In the genomic region with DNA sequence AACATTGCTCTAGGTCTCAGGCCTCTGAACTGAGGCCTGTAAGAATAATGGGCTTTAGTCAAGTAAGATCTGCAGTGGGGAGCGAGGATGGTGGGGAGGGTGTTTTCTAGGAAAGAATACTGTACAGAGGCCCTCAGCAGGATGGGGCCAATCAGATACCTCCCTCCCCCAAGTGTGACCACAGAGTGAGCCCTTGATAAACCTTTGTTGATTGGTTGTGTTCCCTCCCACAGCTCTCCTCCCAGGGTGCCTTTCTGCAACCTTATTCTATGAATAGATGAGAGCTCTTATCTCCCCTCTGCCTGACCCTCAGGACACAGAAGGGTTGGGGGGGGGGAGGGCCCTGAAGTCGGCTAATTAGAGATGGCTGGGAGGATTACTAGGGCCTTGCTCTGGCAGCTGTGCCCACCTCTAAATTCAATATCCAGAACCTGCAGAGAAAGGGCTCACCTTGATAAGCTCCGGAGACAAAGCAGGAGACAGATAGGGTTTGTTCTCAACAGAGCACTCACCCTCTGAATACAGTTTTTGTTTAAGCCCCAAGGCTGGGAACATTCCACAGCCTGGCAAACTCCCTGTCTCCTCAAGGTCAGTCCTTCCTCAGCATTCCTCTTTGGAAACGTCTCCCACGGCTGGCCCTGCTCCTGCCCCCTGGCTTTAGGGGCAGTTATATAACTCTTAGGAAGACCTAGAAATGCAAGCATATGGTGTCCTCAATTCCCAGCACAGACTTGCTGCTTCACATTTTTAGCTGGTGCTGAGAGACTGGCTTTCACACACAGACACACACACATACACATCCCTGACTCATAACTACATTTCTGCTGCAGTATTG, we compare ENCODE assay signal across 1 cellular context.
TF ChIP-seq lines count a peak whose summit lies in the region.

No MANE protein-coding gene starts in this region.

TF ChIP-seq in HepG2, 621 proteins besides CTCF, POLR2A, EP300 and RAD21 (continued from another document and continues in another):
- TF ChIP-seq RERE (CRISPR knock-in tag; IDR thresholded peaks at IDR 0.05; ENCODE audit: low read depth) (no peak), NR2F6 (IDR thresholded peaks at IDR 0.05) (0 out of 2 replicates have a peak, but pooled peaks have one; percentile 21), NR2F6 (CRISPR knock-in tag; IDR thresholded peaks at IDR 0.05) (no peak), ZMYM4 (CRISPR knock-in tag; IDR thresholded peaks at IDR 0.05) (0 out of 2 replicates have a peak, but pooled peaks have one; percentile 17), PRDM10 (CRISPR knock-in tag; IDR thresholded peaks at IDR 0.05; ENCODE audit: low read depth) (0 out of 2 replicates have a peak, but pooled peaks have one; percentile 55), SALL1 (CRISPR knock-in tag; IDR thresholded peaks at IDR 0.05) (0 out of 2 replicates have a peak, but pooled peaks have one; percentile 32), ZNF34 (CRISPR knock-in tag; IDR thresholded peaks at IDR 0.05; ENCODE audit: borderline replicate concordance) (no peak), ZKSCAN8 (CRISPR knock-in tag; IDR thresholded peaks at IDR 0.05; ENCODE audit: borderline replicate concordance) (no peak), ZNF282 (IDR thresholded peaks at IDR 0.05; ENCODE audit: partially characterized antibody) (no peak), MEIS1 (CRISPR knock-in tag; IDR thresholded peaks at IDR 0.05; ENCODE audit: borderline replicate concordance) (no peak), ZNF772 (CRISPR knock-in tag; IDR thresholded peaks at IDR 0.05) (no peak), PCBP1 (IDR thresholded peaks at IDR 0.05; ENCODE audit: borderline replicate concordance, low read depth, low read length) (no peak), MTF1 (CRISPR knock-in tag; IDR thresholded peaks at IDR 0.05) (no peak), ZNF12 (CRISPR knock-in tag; IDR thresholded peaks at IDR 0.05) (0 out of 2 replicates have a peak, but pooled peaks have one; percentile 10), NRL (CRISPR knock-in tag; IDR thresholded peaks at IDR 0.05; ENCODE audit: borderline replicate concordance) (no peak), SNAPC2 (CRISPR knock-in tag; IDR thresholded peaks at IDR 0.05) (no peak), ZNF891 (CRISPR knock-in tag; IDR thresholded peaks at IDR 0.05) (no peak), DMAP1 (CRISPR knock-in tag; IDR thresholded peaks at IDR 0.05) (peak; percentile 27; the same call in 1 of the 2 replicates), HNRNPK (IDR thresholded peaks at IDR 0.05; ENCODE audit: low read depth, low read length, poor library complexity, severe bottlenecking) (no peak), TEF (CRISPR knock-in tag; IDR thresholded peaks at IDR 0.05) (peak; percentile 87), RXRB (CRISPR knock-in tag; IDR thresholded peaks at IDR 0.05; ENCODE audit: borderline replicate concordance) (peak; percentile 47; the same call in 1 of the 2 replicates), ELF3 (CRISPR knock-in tag; IDR thresholded peaks at IDR 0.05) (no peak), ZNF703 (CRISPR knock-in tag; IDR thresholded peaks at IDR 0.05; ENCODE audit: borderline replicate concordance) (no peak), RARA (CRISPR knock-in tag; IDR thresholded peaks at IDR 0.05) (peak; percentile 35; the same call in 1 of the 2 replicates), ZEB1 (IDR thresholded peaks at IDR 0.05; ENCODE audit: insufficient replicate concordance, low read depth) (peak; percentile 38), CENPX (CRISPR knock-in tag; IDR thresholded peaks at IDR 0.05) (no peak), ZNF549 (CRISPR knock-in tag; IDR thresholded peaks at IDR 0.05) (no peak), HOXA7 (CRISPR knock-in tag; IDR thresholded peaks at IDR 0.05) (no peak)
- TF ChIP-seq, protein P1, sequence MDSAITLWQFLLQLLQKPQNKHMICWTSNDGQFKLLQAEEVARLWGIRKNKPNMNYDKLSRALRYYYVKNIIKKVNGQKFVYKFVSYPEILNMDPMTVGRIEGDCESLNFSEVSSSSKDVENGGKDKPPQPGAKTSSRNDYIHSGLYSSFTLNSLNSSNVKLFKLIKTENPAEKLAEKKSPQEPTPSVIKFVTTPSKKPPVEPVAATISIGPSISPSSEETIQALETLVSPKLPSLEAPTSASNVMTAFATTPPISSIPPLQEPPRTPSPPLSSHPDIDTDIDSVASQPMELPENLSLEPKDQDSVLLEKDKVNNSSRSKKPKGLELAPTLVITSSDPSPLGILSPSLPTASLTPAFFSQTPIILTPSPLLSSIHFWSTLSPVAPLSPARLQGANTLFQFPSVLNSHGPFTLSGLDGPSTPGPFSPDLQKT (CRISPR knock-in tag; IDR thresholded peaks at IDR 0.05; ENCODE audit: borderline replicate concordance) = no peak
- TF ChIP-seq, protein P2, sequence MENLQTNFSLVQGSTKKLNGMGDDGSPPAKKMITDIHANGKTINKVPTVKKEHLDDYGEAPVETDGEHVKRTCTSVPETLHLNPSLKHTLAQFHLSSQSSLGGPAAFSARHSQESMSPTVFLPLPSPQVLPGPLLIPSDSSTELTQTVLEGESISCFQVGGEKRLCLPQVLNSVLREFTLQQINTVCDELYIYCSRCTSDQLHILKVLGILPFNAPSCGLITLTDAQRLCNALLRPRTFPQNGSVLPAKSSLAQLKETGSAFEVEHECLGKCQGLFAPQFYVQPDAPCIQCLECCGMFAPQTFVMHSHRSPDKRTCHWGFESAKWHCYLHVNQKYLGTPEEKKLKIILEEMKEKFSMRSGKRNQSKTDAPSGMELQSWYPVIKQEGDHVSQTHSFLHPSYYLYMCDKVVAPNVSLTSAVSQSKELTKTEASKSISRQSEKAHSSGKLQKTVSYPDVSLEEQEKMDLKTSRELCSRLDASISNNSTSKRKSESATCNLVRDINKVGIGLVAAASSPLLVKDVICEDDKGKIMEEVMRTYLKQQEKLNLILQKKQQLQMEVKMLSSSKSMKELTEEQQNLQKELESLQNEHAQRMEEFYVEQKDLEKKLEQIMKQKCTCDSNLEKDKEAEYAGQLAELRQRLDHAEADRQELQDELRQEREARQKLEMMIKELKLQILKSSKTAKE (CRISPR knock-in tag; IDR thresholded peaks at IDR 0.05; ENCODE audit: borderline replicate concordance) = no peak
- TF ChIP-seq, protein P3, sequence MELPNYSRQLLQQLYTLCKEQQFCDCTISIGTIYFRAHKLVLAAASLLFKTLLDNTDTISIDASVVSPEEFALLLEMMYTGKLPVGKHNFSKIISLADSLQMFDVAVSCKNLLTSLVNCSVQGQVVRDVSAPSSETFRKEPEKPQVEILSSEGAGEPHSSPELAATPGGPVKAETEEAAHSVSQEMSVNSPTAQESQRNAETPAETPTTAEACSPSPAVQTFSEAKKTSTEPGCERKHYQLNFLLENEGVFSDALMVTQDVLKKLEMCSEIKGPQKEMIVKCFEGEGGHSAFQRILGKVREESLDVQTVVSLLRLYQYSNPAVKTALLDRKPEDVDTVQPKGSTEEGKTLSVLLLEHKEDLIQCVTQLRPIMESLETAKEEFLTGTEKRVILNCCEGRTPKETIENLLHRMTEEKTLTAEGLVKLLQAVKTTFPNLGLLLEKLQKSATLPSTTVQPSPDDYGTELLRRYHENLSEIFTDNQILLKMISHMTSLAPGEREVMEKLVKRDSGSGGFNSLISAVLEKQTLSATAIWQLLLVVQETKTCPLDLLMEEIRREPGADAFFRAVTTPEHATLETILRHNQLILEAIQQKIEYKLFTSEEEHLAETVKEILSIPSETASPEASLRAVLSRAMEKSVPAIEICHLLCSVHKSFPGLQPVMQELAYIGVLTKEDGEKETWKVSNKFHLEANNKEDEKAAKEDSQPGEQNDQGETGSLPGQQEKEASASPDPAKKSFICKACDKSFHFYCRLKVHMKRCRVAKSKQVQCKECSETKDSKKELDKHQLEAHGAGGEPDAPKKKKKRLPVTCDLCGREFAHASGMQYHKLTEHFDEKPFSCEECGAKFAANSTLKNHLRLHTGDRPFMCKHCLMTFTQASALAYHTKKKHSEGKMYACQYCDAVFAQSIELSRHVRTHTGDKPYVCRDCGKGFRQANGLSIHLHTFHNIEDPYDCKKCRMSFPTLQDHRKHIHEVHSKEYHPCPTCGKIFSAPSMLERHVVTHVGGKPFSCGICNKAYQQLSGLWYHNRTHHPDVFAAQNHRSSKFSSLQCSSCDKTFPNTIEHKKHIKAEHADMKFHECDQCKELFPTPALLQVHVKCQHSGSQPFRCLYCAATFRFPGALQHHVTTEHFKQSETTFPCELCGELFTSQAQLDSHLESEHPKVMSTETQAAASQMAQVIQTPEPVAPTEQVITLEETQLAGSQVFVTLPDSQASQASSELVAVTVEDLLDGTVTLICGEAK (IDR thresholded peaks at IDR 0.05) = no peak
- TF ChIP-seq, protein P3 (CRISPR knock-in tag; IDR thresholded peaks at IDR 0.05) = no peak
